ENCODE assay signal across 10 cellular contexts in genomic region chr21:36981049-36981391, GRCh38. TPM values are rescaled to one million over a fixed set of nuclear protein-coding genes. Genes with fewer than 3 reads are reported as not detected.
DNase-seq lines count a peak whose midpoint lies in the region; ATAC-seq and TF ChIP-seq lines count a peak whose summit lies in the region.
"Had no signal": no experiment of that assay in that cellular context is flagged by ENCODE, and none has a peak within 500 bp of the region (broad histone marks: within the 10 kb centered on the region; RNA-seq: fewer than 3 reads in every experiment).

No MANE protein-coding gene starts in this region.

- H3K27me3 Mint-ChIP-seq in HFFc6 (ENCODE audit: insufficient read depth) (peaks cover 2% of the 10 kb centered on the region; the same call in 1 of the 2 replicates), natural killer cell (ENCODE audit: low read depth in 2 of 2) (peaks cover 0 to 15% of the 10 kb centered on the region in 2 donors)

- no peak for DNase-seq in AG04450 (ENCODE audit: low read depth, low spot score)
- DNase-seq in HFFc6, result no peak
- DNase-seq in coronary artery (ENCODE audit: low spot score), result no peak
- no peak for DNase-seq in natural killer cell
- DNase-seq in NCI-H1105 (lab: John Stamatoyannopoulos, UW), result no peak
- DNase-seq in NCI-H1694 (lab: John Stamatoyannopoulos, UW), result no peak
- no peak for DNase-seq in GM03348 (ENCODE audit: low spot score)
- DNase-seq in midbrain (lab: John Stamatoyannopoulos, UW), result no peak
- DNase-seq: NCI-H187; stimulated activated CD4-positive, alpha-beta T cell treated with anti-CD3 and anti-CD28 coated beads, Interleukin-4, amount 100 ng/mL, for 1 hour had no signal

- H3K9me3 Mint-ChIP-seq in HFFc6 (no peaks in the 10 kb centered on the region), natural killer cell (no peaks in the 10 kb centered on the region)

- POLR2A ChIA-PET in AG04450 (lab: Yijun Ruan, JAX), result no interaction called here

- H3K4me3 ChIP-seq in AG04450 (ENCODE audit: low read depth, low read length) (peak overlapping the region; percentile 54), coronary artery (peak overlapping the region; percentile 77)

- H3K9me3 ChIP-seq in AG04450 (ENCODE audit: control insufficient read depth, insufficient read depth, low read length), result no peaks in the 10 kb centered on the region

- H3K36me3 Mint-ChIP-seq in HFFc6 (ENCODE audit: low read depth) (no peaks in the 10 kb centered on the region), natural killer cell (no peaks in the 10 kb centered on the region)

- H3K27ac ChIP-seq in AG04450 (ENCODE audit: low read depth, low read length) (no peak overlapping the region), coronary artery (peak overlapping the region in 1 of 2 donors; percentile 51)

- H3K4me1 Mint-ChIP-seq in HFFc6 (ENCODE audit: low read depth) (peaks cover 20% of the 10 kb centered on the region), natural killer cell (peaks cover 13% of the 10 kb centered on the region in 2 donors)

- H3K4me3 Mint-ChIP-seq in HFFc6 (peak overlapping the region; percentile 74), natural killer cell (peak overlapping the region; percentile 69)

- CTCF ChIA-PET in AG04450 (lab: Charles Lee), result interaction anchor here (0.6 to 1.0 kb wide), 2 partner anchors 8 to 11 kb away, joined by 3 to 4 read pairs; no protein-coding TSS in a partner anchor

- H3K27me3 ChIP-seq in AG04450 (ENCODE audit: control insufficient read depth, insufficient read depth, low read length), result no peaks in the 10 kb centered on the region

- intact Hi-C loops in natural killer cell (cut with micrococcal nuclease), result no loop called here

- no peak for ATAC-seq in natural killer cell

- TF ChIP-seq CTCF in AG04450 (IDR thresholded peaks at IDR 0.05; ENCODE audit: low read depth, low read length), result no peak
- TF ChIP-seq CTCF in HFFc6 (IDR thresholded peaks at IDR 0.05), result no peak
- no peak for TF ChIP-seq CTCF in coronary artery (IDR thresholded peaks at IDR 0.05)
- no peak for TF ChIP-seq CTCF in natural killer cell (IDR thresholded peaks at IDR 0.05)

- H3K27ac Mint-ChIP-seq in HFFc6 (no peak overlapping the region), natural killer cell (peak overlapping the region in 1 of 2 donors; percentile 63)

RNA-seq across cellular contexts. Expression of gene HLCS, which starts 14.6 kb away (rescaled TPM):
- 19.5 and 22.3 TPM in 2 replicates for polyA plus RNA-seq in AG04450 (2011; rRNA removed)
- 24.3 and 26.0 TPM in 2 replicates for polyA minus RNA-seq in AG04450 (2011; rRNA and poly(A)+ RNA removed)
- total RNA-seq in HFFc6 (2021; fragmentation: NEBNext Ultra II Directional; extraction: Animal tissue kit (Norgen Biotek cat#: 25700)), result 10 to 100 TPM; 20.3 to 24.5 (median 22.2) TPM
- 10 to 100 TPM; 28.4 to 36.0 (median 33.0) TPM for total RNA-seq in natural killer cell

RNA-seq across cellular contexts. Expression of gene RIPPLY3, which starts 25.5 kb away (rescaled TPM):
- polyA plus RNA-seq in AG04450 (2011; rRNA removed), result 0.04 TPM in 1 of 2 replicates, not detected in the other
- not detected in 2 replicates for polyA minus RNA-seq in AG04450 (2011; rRNA and poly(A)+ RNA removed)
- not detected for total RNA-seq in HFFc6 (2021; fragmentation: NEBNext Ultra II Directional; extraction: Animal tissue kit (Norgen Biotek cat#: 25700))
- total RNA-seq in natural killer cell, result not detected
